ENCODE assay signal across 16 cellular contexts in genomic region chr11:104320091-104320490, GRCh38.
DNase-seq lines count a peak whose midpoint lies in the region; TF ChIP-seq lines count a peak whose summit lies in the region.
"Had no signal": no experiment of that assay in that cellular context is flagged by ENCODE, and none has a peak within 500 bp of the region (broad histone marks: within the 10 kb centered on the region; RNA-seq: fewer than 3 reads in every experiment).

No MANE protein-coding gene starts in this region.

- no peak for TF ChIP-seq CTCF in AG04449 (IDR thresholded peaks at IDR 0.05; ENCODE audit: insufficient read depth, low read length, missing control alignments)
- TF ChIP-seq CTCF in choroid plexus epithelial cell (conservative IDR thresholded peaks at IDR 0.05; ENCODE audit: low read depth, low read length) = no peak

- no peak overlapping the region for H3K4me3 ChIP-seq in AG04449 (ENCODE audit: low read depth, low read length)
- no peak overlapping the region for H3K4me3 ChIP-seq in choroid plexus epithelial cell (ENCODE audit: low read depth, low read length)
- H3K4me3 ChIP-seq: BLaER1 treated with 17β-estradiol and CSF1 and Interleukin-3, amounts not matched to agents 10 nM and 100 nM; GM23248 had no signal

- CTCF ChIA-PET in AG04449 (lab: Yijun Ruan, JAX) = no interaction called here

- DNase-seq in AG04449 (ENCODE audit: low read depth, low spot score) = peak; percentile 3
- DNase-seq in NCI-H226 = peak; percentile 18
- peak; percentile 63 for DNase-seq in choroid plexus epithelial cell (ENCODE audit: low read depth)
- DNase-seq in kidney tubule cell (ENCODE audit: low spot score) = peak; percentile 72
- DNase-seq in stimulated activated CD4-positive, alpha-beta T cell treated with anti-CD3 and anti-CD28 coated beads, Interleukin-1b, Interleukin-23, amount 100 ng/mL, for 48 hours = no peak
- no peak for DNase-seq in activated CD4-positive, alpha-beta T cell treated with anti-CD3 and anti-CD28 coated beads, Interleukin-2, amount 50 U/mL, for 1 hour
- no peak for DNase-seq in activated CD4-positive, CD25-positive, alpha-beta regulatory T cell treated with anti-CD3 and anti-CD28 coated beads, Interleukin-2, amount 50 U/mL, for 72 hours
- no peak for DNase-seq in activated CD8-positive, alpha-beta memory T cell treated with anti-CD3 and anti-CD28 coated beads, Interleukin-2, amount 50 U/mL, for 48 hours
- DNase-seq: CD8-positive, alpha-beta memory T cell; DMS79; GM23248; KBM-7; NCI-H1092; NCI-H146; NCI-H524 had no signal

- POLR2A ChIA-PET in AG04449 (lab: Yijun Ruan, JAX) = no interaction called here

Comparison
In these comparisons a context has a peak if more than half of its experiments do, and no peak if none do; other contexts are left out.
1. DNase-seq: peak in AG04449 (single experiment), NCI-H226 (single experiment), choroid plexus epithelial cell (single experiment) and kidney tubule cell (single experiment); none in stimulated activated CD4-positive, alpha-beta T cell treated with anti-CD3 and anti-CD28 coated beads, Interleukin-1b, Interleukin-23, amount 100 ng/mL, for 48 hours (single experiment), activated CD4-positive, alpha-beta T cell treated with anti-CD3 and anti-CD28 coated beads, Interleukin-2, amount 50 U/mL, for 1 hour (single experiment), activated CD4-positive, CD25-positive, alpha-beta regulatory T cell treated with anti-CD3 and anti-CD28 coated beads, Interleukin-2, amount 50 U/mL, for 72 hours (single experiment) and activated CD8-positive, alpha-beta memory T cell treated with anti-CD3 and anti-CD28 coated beads, Interleukin-2, amount 50 U/mL, for 48 hours (single experiment).